In genomic region chr5:15951126-15951525, GRCh38 we compare ENCODE assay signal across 27 cellular contexts.
DNase-seq lines count a peak whose midpoint lies in the region; ATAC-seq, FAIRE-seq and TF ChIP-seq lines count a peak whose summit lies in the region.
"Had no signal": no experiment of that assay in that cellular context is flagged by ENCODE, and none has a peak within 500 bp of the region (broad histone marks: within the 10 kb centered on the region; RNA-seq: fewer than 3 reads in every experiment).

No MANE protein-coding gene starts in this region.

- CTCF ChIA-PET in HepG2 (lab: Yijun Ruan, JAX; ENCODE audit: low intra/inter-chr PET ratio, low total read pairs) (no interaction called here), WTC11 (lab: Charles Lee) (no interaction called here)

- TF ChIP-seq EP300 in HepG2 (IDR thresholded peaks at IDR 0.05; ENCODE audit: low read depth in 2 of 2, low read length in 2 of 2) (no peak), HepG2 (CRISPR knock-in tag; IDR thresholded peaks at IDR 0.05; ENCODE audit: borderline replicate concordance) (no peak)

- H3K9me3 ChIP-seq in liver (ENCODE audit: control insufficient read depth in 4 of 4, low read length in 3 of 4) = no peaks in the 10 kb centered on the region
- no peaks in the 10 kb centered on the region for H3K9me3 ChIP-seq in HepG2 (ENCODE audit: low read length)
- H3K9me3 ChIP-seq: BE2C had no signal

- no peak overlapping the region for H3K4me3 Mint-ChIP-seq in WTC11
- H3K4me3 Mint-ChIP-seq: CD14-positive monocyte; CD4-positive, alpha-beta memory T cell; CD4-positive, CD25-positive, alpha-beta regulatory T cell; CD8-positive, alpha-beta memory T cell had no signal

- H3K27me3 Mint-ChIP-seq in WTC11 (ENCODE audit: low read depth) = no peaks in the 10 kb centered on the region
- H3K27me3 Mint-ChIP-seq: CD4-positive, alpha-beta memory T cell had no signal

- in situ Hi-C loops in HepG2 (cut with HindIII; ENCODE audit: extremely low pct_ligation_motif_present, low pct_unique_long_range_greater_than_20kb) = no loop called here

- H3K9me3 Mint-ChIP-seq in WTC11 = peaks cover 16% of the 10 kb centered on the region

- H3K79me2 ChIP-seq in HepG2 (ENCODE audit: insufficient read depth, low read length) = no peaks in the 10 kb centered on the region

- H3K4me1 Mint-ChIP-seq in WTC11 = no peaks in the 10 kb centered on the region
- H3K4me1 Mint-ChIP-seq: CD14-positive monocyte; CD4-positive, alpha-beta memory T cell; CD4-positive, CD25-positive, alpha-beta regulatory T cell; CD8-positive, alpha-beta memory T cell had no signal

- intact Hi-C loops in HepG2 (cut with micrococcal nuclease; ENCODE audit: unreplicated experiment) = no loop called here

- H3K4me1 ChIP-seq in liver (ENCODE audit: control insufficient read depth in 4 of 4, insufficient read depth in 4 of 4, low read length in 3 of 4) (peaks cover 0 to 20% (median 16%) of the 10 kb centered on the region in 4 donors), HepG2 (ENCODE audit: insufficient read depth, low read length) (no peaks in the 10 kb centered on the region)
- H3K4me1 ChIP-seq: BE2C, BLaER1 had no signal

- FAIRE-seq in HepG2 (lab: Jason Lieb, UNC) = no peak
- FAIRE-seq: A204.1, GM12878, GM12892, GM18507 had no signal

- TF ChIP-seq POLR2A in HepG2 (IDR thresholded peaks at IDR 0.05; ENCODE audit: insufficient read depth in 1 of 2, low read depth in 2 of 2, low read length in 2 of 2) = no peak

- H3K27me3 ChIP-seq in liver (ENCODE audit: control insufficient read depth in 4 of 4, insufficient read depth in 4 of 4, low read length in 3 of 4) (no peaks in the 10 kb centered on the region), HepG2 (ENCODE audit: control insufficient read depth in 1 of 2, insufficient read depth in 2 of 2, low read length in 2 of 2) (no peaks in the 10 kb centered on the region)
- H3K27me3 ChIP-seq: BE2C, BLaER1 had no signal

- H2AFZ ChIP-seq in HepG2 (ENCODE audit: low read length) = no peak overlapping the region

- H3K9ac ChIP-seq in liver (ENCODE audit: low read depth in 1 of 2, low read length in 2 of 2) = no peak overlapping the region
- no peak overlapping the region for H3K9ac ChIP-seq in HepG2 (ENCODE audit: insufficient read depth, low read depth, low read length)
- H3K9ac ChIP-seq: BLaER1 had no signal

- H3K36me3 Mint-ChIP-seq in WTC11 = peaks cover 9% of the 10 kb centered on the region
- H3K36me3 Mint-ChIP-seq: CD14-positive monocyte; CD4-positive, alpha-beta memory T cell; CD4-positive, CD25-positive, alpha-beta regulatory T cell had no signal

- DNase-seq in HepG2 (ENCODE audit: low spot score) (no peak), left lobe of liver (ENCODE audit: low spot score) (no peak), renal cortical epithelial cell (ENCODE audit: low read depth) (peak; percentile 2), cerebellar cortex (ENCODE audit: low spot score) (no peak), WTC11 (ENCODE audit: low spot score) (no peak)
- DNase-seq: 8988T; ACHN; BE2C; C1 segment of cervical spinal cord; CD4-positive, alpha-beta memory T cell; CD4-positive, CD25-positive, alpha-beta regulatory T cell; CD8-positive, alpha-beta memory T cell; COR-L47; DMS 273 treated with DMSO at 0.1 percent for 48 hours; DMS153; DMS53; DMS79; DND-41; EL; GDM1 had no signal

- peak overlapping the region; percentile 32 to 47 for H3K27ac ChIP-seq in liver (ENCODE audit: low read depth in 1 of 2, low read length in 2 of 2)
- H3K27ac ChIP-seq in HepG2 (ENCODE audit: extremely low read length, insufficient read depth, low read length) = no peak overlapping the region
- H3K27ac ChIP-seq: BLaER1 had no signal

- no peak overlapping the region for H3K4me3 ChIP-seq in liver (ENCODE audit: low read depth in 1 of 3, low read length in 3 of 3)
- H3K4me3 ChIP-seq in HepG2 (replicated peaks in 1 of 3; ENCODE audit: insufficient read depth in 1 of 3, low read depth in 2 of 3, low read length in 3 of 3) = no peak overlapping the region
- H3K4me3 ChIP-seq: BLaER1, GM12878 had no signal

- ATAC-seq in HepG2 (no peak), left lobe of liver (peak; percentile 93), WTC11 (no peak)
- ATAC-seq: GM12878 had no signal

- no peak overlapping the region for H3K27ac Mint-ChIP-seq in WTC11
- H3K27ac Mint-ChIP-seq: CD14-positive monocyte; CD4-positive, alpha-beta memory T cell; CD4-positive, CD25-positive, alpha-beta regulatory T cell; CD8-positive, alpha-beta memory T cell had no signal

- BruUV-seq in HepG2 (replicated peaks; lab: Mats Ljungman, UMichigan) = no TSS peak

- no peak for TF ChIP-seq RAD21 in liver (IDR thresholded peaks at IDR 0.05)
- TF ChIP-seq RAD21 in HepG2 (CRISPR knock-in tag; IDR thresholded peaks at IDR 0.05) = no peak

- POLR2A ChIA-PET in HepG2 (lab: Yijun Ruan, JAX) = no interaction called here
- POLR2A ChIA-PET in WTC11 (lab: Charles Lee) = no interaction called here

- WGBS in liver = 28% methylated on average over 3 of the region's 3 CpGs
- WGBS in HepG2 (ENCODE audit: low lambda C conversion rate) = 0% methylated on average over 3 of the region's 3 CpGs

- no peaks in the 10 kb centered on the region for H4K20me1 ChIP-seq in HepG2 (ENCODE audit: insufficient read depth, low read length)
- H4K20me1 ChIP-seq: BLaER1 had no signal

- H3K36me3 ChIP-seq in liver (ENCODE audit: control insufficient read depth in 4 of 4, insufficient read depth in 3 of 4, low read depth in 1 of 4, low read length in 3 of 4) (no peaks in the 10 kb centered on the region), HepG2 (replicated peaks in 1 of 2; ENCODE audit: control insufficient read depth in 1 of 2, insufficient read depth in 2 of 2, low read length in 2 of 2) (no peaks in the 10 kb centered on the region)
- H3K36me3 ChIP-seq: BE2C, BLaER1 had no signal

- no peak overlapping the region for H3K4me2 ChIP-seq in HepG2 (ENCODE audit: low read depth, low read length)
- H3K4me2 ChIP-seq: BLaER1 had no signal

- no peak for TF ChIP-seq CTCF in liver (IDR thresholded peaks at IDR 0.05; ENCODE audit: low read depth, low read length, missing input control)
- no peak for TF ChIP-seq CTCF in HepG2 (CRISPR knock-in tag; IDR thresholded peaks at IDR 0.05)
- TF ChIP-seq CTCF in WTC11 (IDR thresholded peaks at IDR 0.05) = no peak

TF ChIP-seq in liver, 16 proteins besides CTCF, POLR2A, EP300 and RAD21:
- TF ChIP-seq EGR1 (IDR thresholded peaks at IDR 0.05; ENCODE audit: low read depth in 2 of 2) = no peak
- peak in 1 of 2 donors; percentile 2 for TF ChIP-seq HNF4A (conservative IDR thresholded peaks at IDR 0.05)

TF ChIP-seq in HepG2, 621 proteins besides CTCF, POLR2A, EP300 and RAD21 (continues in another document):
- no peak for TF ChIP-seq KDM6A (CRISPR knock-in tag; IDR thresholded peaks at IDR 0.05; ENCODE audit: low read depth)
- TF ChIP-seq, protein P1, sequence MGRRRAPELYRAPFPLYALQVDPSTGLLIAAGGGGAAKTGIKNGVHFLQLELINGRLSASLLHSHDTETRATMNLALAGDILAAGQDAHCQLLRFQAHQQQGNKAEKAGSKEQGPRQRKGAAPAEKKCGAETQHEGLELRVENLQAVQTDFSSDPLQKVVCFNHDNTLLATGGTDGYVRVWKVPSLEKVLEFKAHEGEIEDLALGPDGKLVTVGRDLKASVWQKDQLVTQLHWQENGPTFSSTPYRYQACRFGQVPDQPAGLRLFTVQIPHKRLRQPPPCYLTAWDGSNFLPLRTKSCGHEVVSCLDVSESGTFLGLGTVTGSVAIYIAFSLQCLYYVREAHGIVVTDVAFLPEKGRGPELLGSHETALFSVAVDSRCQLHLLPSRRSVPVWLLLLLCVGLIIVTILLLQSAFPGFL (CRISPR knock-in tag; IDR thresholded peaks at IDR 0.05) = no peak
- no peak for TF ChIP-seq TBX3 (IDR thresholded peaks at IDR 0.05; ENCODE audit: borderline replicate concordance)
- TF ChIP-seq POLR2AphosphoS5 (IDR thresholded peaks at IDR 0.05; ENCODE audit: low read depth, low read length) = no peak
- TF ChIP-seq HMG20A (CRISPR knock-in tag; IDR thresholded peaks at IDR 0.05; ENCODE audit: borderline replicate concordance) = no peak
- TF ChIP-seq RELA (CRISPR knock-in tag; IDR thresholded peaks at IDR 0.05) = no peak
- TF ChIP-seq ZNF691 (CRISPR knock-in tag; IDR thresholded peaks at IDR 0.05; ENCODE audit: borderline replicate concordance, low read depth) = no peak

TF ChIP-seq in WTC11, 78 proteins besides CTCF, POLR2A, EP300 and RAD21 (continues in another document):
- TF ChIP-seq IRF2 (CRISPR knock-in tag; IDR thresholded peaks at IDR 0.05; ENCODE audit: borderline replicate concordance, low read depth) (no peak), RORB (CRISPR knock-in tag; IDR thresholded peaks at IDR 0.05) (no peak), ZNF423 (CRISPR knock-in tag; IDR thresholded peaks at IDR 0.05) (no peak), E2F5 (CRISPR knock-in tag; IDR thresholded peaks at IDR 0.05) (no peak), ESRRA (CRISPR knock-in tag; IDR thresholded peaks at IDR 0.05; ENCODE audit: borderline replicate concordance) (no peak), MYBL2 (CRISPR knock-in tag; IDR thresholded peaks at IDR 0.05) (no peak), SP1 (CRISPR knock-in tag; conservative IDR thresholded peaks at IDR 0.05) (no peak)
- TF ChIP-seq, protein P2, sequence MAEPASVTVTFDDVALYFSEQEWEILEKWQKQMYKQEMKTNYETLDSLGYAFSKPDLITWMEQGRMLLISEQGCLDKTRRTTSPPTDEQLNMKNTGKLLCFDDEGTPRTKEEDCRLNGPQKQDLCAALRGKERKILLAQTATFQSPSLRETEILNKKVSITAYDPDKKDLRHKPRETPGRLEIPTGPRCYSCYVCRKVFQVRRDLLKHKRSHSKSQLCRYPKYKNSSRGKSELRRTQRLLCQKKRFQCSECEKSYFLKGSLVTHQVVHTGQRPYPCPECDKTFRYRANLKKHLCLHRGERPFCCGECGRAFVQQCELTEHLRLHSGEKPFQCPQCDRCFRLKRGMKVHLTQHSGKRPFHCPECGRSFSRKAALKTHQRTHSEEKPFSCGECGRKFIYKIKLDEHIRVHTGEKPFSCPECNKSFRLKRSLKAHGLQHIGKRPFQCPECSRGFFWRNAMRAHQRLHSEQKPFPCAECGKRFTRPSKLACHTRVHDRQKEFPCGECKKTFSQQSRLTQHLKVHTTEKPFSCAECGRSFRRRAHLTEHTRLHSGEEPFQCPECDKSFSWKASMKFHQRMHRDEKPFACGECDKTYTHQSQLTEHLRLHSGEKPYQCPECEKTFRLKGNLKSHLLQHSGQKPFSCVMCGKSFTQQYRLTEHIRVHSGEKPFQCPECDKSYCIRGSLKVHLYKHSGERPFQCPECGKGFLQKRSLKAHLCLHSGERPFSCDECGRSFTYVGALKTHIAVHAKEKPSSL (CRISPR knock-in tag; conservative IDR thresholded peaks at IDR 0.05) = no peak
